ENCODE assay signal across 20 cellular contexts in genomic region chr6:155958550-155958949, GRCh38.
"Had no signal": no experiment of that assay in that cellular context is flagged by ENCODE, and none has a peak within 500 bp of the region (broad histone marks: within the 10 kb centered on the region; RNA-seq: fewer than 3 reads in every experiment).

No MANE protein-coding gene starts in this region.

- H3K4me3 Mint-ChIP-seq: activated CD4-positive, alpha-beta T cell treated with anti-CD3 and anti-CD28 coated beads, Interleukin-2, amount 10 ng/mL, durations not matched to agents 24 days and 14 days; activated CD8-positive, alpha-beta T cell treated with anti-CD3 and anti-CD28 coated beads, Interleukin-2, amount 10 ng/mL, durations not matched to agents 7 days and 5 days; activated T-cell treated with anti-CD3 and anti-CD28 coated beads, Interleukin-2, amount 50 U/mL, for 24 hours; central memory CD8-positive, alpha-beta T cell; neural crest cell; stimulated activated naive CD8-positive, alpha-beta T cell treated with anti-CD3 and anti-CD28 coated beads, Interleukin-15, amount 100 ng/mL, for 72 hours had no signal

- H3K36me3 ChIP-seq: left lung, prostate gland, right atrium auricular region, upper lobe of left lung had no signal

- H3K9me3 Mint-ChIP-seq: activated T-cell treated with anti-CD3 and anti-CD28 coated beads, Interleukin-2, amount 50 U/mL, for 24 hours had no signal

- DNase-seq: activated CD4-positive, alpha-beta T cell treated with anti-CD3 and anti-CD28 coated beads, Interleukin-2, amount 10 ng/mL, durations not matched to agents 24 days and 14 days; activated CD4-positive, CD25-positive, alpha-beta regulatory T cell; activated CD8-positive, alpha-beta T cell treated with anti-CD3 and anti-CD28 coated beads, Interleukin-2, amount 10 ng/mL, durations not matched to agents 7 days and 5 days; activated effector memory CD4-positive, alpha-beta T cell treated with anti-CD3 and anti-CD28 coated beads, Interleukin-2, amount 50 U/mL, for 16 hours; activated naive CD4-positive, alpha-beta T cell treated with anti-CD3 and anti-CD28 coated beads, Interleukin-2, amount 50 U/mL, for 16 hours; activated T-cell treated with anti-CD3 and anti-CD28 coated beads, Interleukin-2, amount 50 U/mL, for 24 hours; aorta; erythroblast; left lung; midbrain; stimulated activated naive CD8-positive, alpha-beta T cell treated with anti-CD3 and anti-CD28 coated beads, Interleukin-15, amount 100 ng/mL, for 72 hours; T1000; upper lobe of left lung had no signal

- H3K27me3 Mint-ChIP-seq: activated CD4-positive, alpha-beta T cell treated with anti-CD3 and anti-CD28 coated beads, Interleukin-2, amount 10 ng/mL, durations not matched to agents 24 days and 14 days; activated T-cell treated with anti-CD3 and anti-CD28 coated beads, Interleukin-2, amount 50 U/mL, for 24 hours; central memory CD8-positive, alpha-beta T cell; stimulated activated naive CD8-positive, alpha-beta T cell treated with anti-CD3 and anti-CD28 coated beads, Interleukin-15, amount 100 ng/mL, for 72 hours had no signal

- FAIRE-seq: frontal cortex, keratinocyte had no signal

- H3K4me3 ChIP-seq: coronary artery, left lung, prostate gland, right atrium auricular region, upper lobe of left lung had no signal

- H3K27ac ChIP-seq: coronary artery, left lung, prostate gland, right atrium auricular region, upper lobe of left lung had no signal

- H3K4me1 Mint-ChIP-seq: activated CD4-positive, alpha-beta T cell treated with anti-CD3 and anti-CD28 coated beads, Interleukin-2, amount 10 ng/mL, durations not matched to agents 24 days and 14 days; central memory CD8-positive, alpha-beta T cell; neural crest cell; stimulated activated naive CD8-positive, alpha-beta T cell treated with anti-CD3 and anti-CD28 coated beads, Interleukin-15, amount 100 ng/mL, for 72 hours had no signal

- H3K4me1 ChIP-seq: left lung, prostate gland, right atrium auricular region, upper lobe of left lung had no signal

- ATAC-seq: activated CD8-positive, alpha-beta T cell treated with anti-CD3 and anti-CD28 coated beads, Interleukin-2, amount 10 ng/mL, durations not matched to agents 7 days and 5 days; left lung; stimulated activated naive CD8-positive, alpha-beta T cell treated with anti-CD3 and anti-CD28 coated beads, Interleukin-15, amount 100 ng/mL, for 72 hours had no signal

- H3K27ac Mint-ChIP-seq: activated CD4-positive, alpha-beta T cell treated with anti-CD3 and anti-CD28 coated beads, Interleukin-2, amount 10 ng/mL, durations not matched to agents 24 days and 14 days; activated CD8-positive, alpha-beta T cell treated with anti-CD3 and anti-CD28 coated beads, Interleukin-2, amount 10 ng/mL, durations not matched to agents 7 days and 5 days; activated T-cell treated with anti-CD3 and anti-CD28 coated beads, Interleukin-2, amount 50 U/mL, for 24 hours; stimulated activated naive CD8-positive, alpha-beta T cell treated with anti-CD3 and anti-CD28 coated beads, Interleukin-15, amount 100 ng/mL, for 72 hours had no signal

- H3K9me3 ChIP-seq: left lung, prostate gland, right atrium auricular region, upper lobe of left lung had no signal

- H3K27me3 ChIP-seq: left lung, right atrium auricular region, upper lobe of left lung had no signal
